20 cellular contexts compared by ENCODE assay signal in genomic region chr9:9061599-9061998, GRCh38.
"Had no signal": no experiment of that assay in that cellular context is flagged by ENCODE, and none has a peak within 500 bp of the region (broad histone marks: within the 10 kb centered on the region; RNA-seq: fewer than 3 reads in every experiment).

No MANE protein-coding gene starts in this region.

- ATAC-seq: activated T-helper 17 cell treated with anti-CD3 and anti-CD28 coated beads, Interleukin-2, amount 50 U/mL, for 72 hours; left ventricle myocardium superior; naive thymus-derived CD8-positive, alpha-beta T cell; stimulated activated effector memory CD8-positive, alpha-beta T cell treated with anti-CD3 and anti-CD28 coated beads, Interleukin-12 subunit alpha, Interleukin-12 subunit beta, amount 100 ng/mL, for 72 hours had no signal

- H3K9me3 ChIP-seq: ascending aorta, breast epithelium, neutrophil, thyroid gland had no signal

- H3K27me3 ChIP-seq: ascending aorta, breast epithelium, neutrophil, thyroid gland had no signal

- H3K27ac Mint-ChIP-seq: activated naive CD4-positive, alpha-beta T cell treated with anti-CD3 and anti-CD28 coated beads for 36 hours; activated T-helper 17 cell treated with anti-CD3 and anti-CD28 coated beads, Interleukin-2, amount 50 U/mL, for 72 hours; memory B cell; naive thymus-derived CD8-positive, alpha-beta T cell; stimulated activated effector memory CD8-positive, alpha-beta T cell treated with anti-CD3 and anti-CD28 coated beads, Interleukin-12 subunit alpha, Interleukin-12 subunit beta, amount 100 ng/mL, for 72 hours had no signal

- H3K36me3 Mint-ChIP-seq: memory B cell; naive thymus-derived CD8-positive, alpha-beta T cell; stimulated activated effector memory CD8-positive, alpha-beta T cell treated with anti-CD3 and anti-CD28 coated beads, Interleukin-12 subunit alpha, Interleukin-12 subunit beta, amount 100 ng/mL, for 72 hours had no signal

- H3K4me1 Mint-ChIP-seq: activated T-helper 17 cell treated with anti-CD3 and anti-CD28 coated beads, Interleukin-2, amount 50 U/mL, for 72 hours; memory B cell; naive thymus-derived CD8-positive, alpha-beta T cell; stimulated activated effector memory CD8-positive, alpha-beta T cell treated with anti-CD3 and anti-CD28 coated beads, Interleukin-12 subunit alpha, Interleukin-12 subunit beta, amount 100 ng/mL, for 72 hours had no signal

- H3K27me3 Mint-ChIP-seq: activated T-helper 17 cell treated with anti-CD3 and anti-CD28 coated beads, Interleukin-2, amount 50 U/mL, for 72 hours; memory B cell had no signal

- DNase-seq: activated CD4-positive, alpha-beta T cell treated with anti-CD3 and anti-CD28 coated beads for 1 hour; activated CD4-positive, alpha-beta T cell treated with anti-CD3 and anti-CD28 coated beads, Interleukin-2, amount 50 U/mL, for 4 hours; activated naive CD4-positive, alpha-beta T cell treated with anti-CD3 and anti-CD28 coated beads for 36 hours; cerebellar nuclear complex; effector memory CD4-positive, alpha-beta T cell; foreskin fibroblast; hypothalamus; kidney; left ventricle myocardium superior; naive thymus-derived CD8-positive, alpha-beta T cell; stimulated activated CD4-positive, alpha-beta T cell treated with anti-CD3 and anti-CD28 coated beads, Interleukin-12 subunit alpha, Interleukin-12 subunit beta, amount 100 ng/mL, for 4 hours; thyroid gland had no signal

- H3K27ac ChIP-seq: ascending aorta, breast epithelium, neutrophil, parathyroid adenoma, thyroid gland, VCaP had no signal

- H3K4me3 ChIP-seq: ascending aorta, breast epithelium, thyroid gland had no signal

- H3K36me3 ChIP-seq: ascending aorta, breast epithelium, neutrophil, thyroid gland had no signal

- H3K4me3 Mint-ChIP-seq: activated naive CD4-positive, alpha-beta T cell treated with anti-CD3 and anti-CD28 coated beads for 36 hours; activated T-helper 17 cell treated with anti-CD3 and anti-CD28 coated beads, Interleukin-2, amount 50 U/mL, for 72 hours; memory B cell; naive thymus-derived CD8-positive, alpha-beta T cell; stimulated activated effector memory CD8-positive, alpha-beta T cell treated with anti-CD3 and anti-CD28 coated beads, Interleukin-12 subunit alpha, Interleukin-12 subunit beta, amount 100 ng/mL, for 72 hours had no signal

- H3K4me1 ChIP-seq: ascending aorta, breast epithelium, parathyroid adenoma, thyroid gland had no signal

- H3K9me3 Mint-ChIP-seq: activated naive CD4-positive, alpha-beta T cell treated with anti-CD3 and anti-CD28 coated beads for 36 hours had no signal
